ENCODE assay signal across 30 cellular contexts in the genomic region with DNA sequence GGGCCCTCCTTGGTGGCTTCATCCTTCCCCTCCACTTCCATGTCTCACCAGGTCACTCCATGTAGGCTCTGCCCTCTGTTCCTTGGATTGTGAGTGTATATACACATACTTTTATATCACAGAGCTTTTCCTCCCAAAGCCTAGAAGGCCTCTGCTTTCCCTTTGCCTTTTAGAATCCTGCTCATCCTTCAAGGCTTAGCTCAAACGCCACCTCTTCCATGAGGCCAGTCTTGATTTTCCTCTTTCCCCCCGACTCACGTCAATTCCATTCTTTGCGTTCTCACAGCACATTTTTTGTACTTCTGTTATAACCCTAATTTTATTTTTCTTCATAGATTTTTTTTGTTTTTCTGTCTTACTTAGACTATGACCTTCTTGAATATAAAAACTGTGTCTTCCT. TPM values are rescaled to one million over a fixed set of nuclear protein-coding genes. Genes with fewer than 3 reads are reported as not detected.
DNase-seq lines count a peak whose midpoint lies in the region; ATAC-seq, FAIRE-seq and TF ChIP-seq lines count a peak whose summit lies in the region.
"Had no signal": no experiment of that assay in that cellular context is flagged by ENCODE, and none has a peak within 500 bp of the region (broad histone marks: within the 10 kb centered on the region; RNA-seq: fewer than 3 reads in every experiment).

No MANE protein-coding gene starts in this region.

- H3K9ac ChIP-seq in K562 (ENCODE audit: insufficient read depth in 1 of 2, low read depth in 2 of 2, low read length in 2 of 2), result 0 out of 4 replicates have a peak overlapping the region, but pooled peaks of 1 of the 2 experiments have one; percentile 33
- H3K9ac ChIP-seq: BLaER1 had no signal

- no peak for FAIRE-seq in K562 (lab: Jason Lieb, UNC)
- FAIRE-seq: D721Med, GM12878, GM18507 had no signal

- peaks cover 4 to 20% of the 10 kb centered on the region in 2 experiments; a peak in 4 of 5 replicates for H3K27me3 ChIP-seq in K562 (ENCODE audit: control insufficient read depth in 2 of 2, insufficient read depth in 2 of 2, low read length in 2 of 2)

- H3K79me2 ChIP-seq in K562 (ENCODE audit: control insufficient read depth, insufficient read depth, low read length), result no peaks in the 10 kb centered on the region

- H3K27me3 Mint-ChIP-seq in natural killer cell (ENCODE audit: low read depth in 2 of 2), result peaks cover 49 to 59% of the 10 kb centered on the region in 2 donors
- H3K27me3 Mint-ChIP-seq in natural killer cell treated with Interleukin-12 subunit alpha and Interleukin-12 subunit beta and Interleukin-15 and Interleukin-18, amount 100 ng/mL, for 72 hours, result peaks cover 32 to 41% of the 10 kb centered on the region in 2 donors
- peaks cover 31% of the 10 kb centered on the region for H3K27me3 Mint-ChIP-seq in endothelial cell (ENCODE audit: unreplicated experiment)
- peaks cover 91% of the 10 kb centered on the region for H3K27me3 Mint-ChIP-seq in activated naive CD4-positive, alpha-beta T cell treated with anti-CD3 and anti-CD28 coated beads, Interleukin-2, amount 10 ng/mL, durations not matched to agents 7 days and 5 days
- peaks cover 21% of the 10 kb centered on the region for H3K27me3 Mint-ChIP-seq in activated naive CD8-positive, alpha-beta T cell treated with anti-CD3 and anti-CD28 coated beads, Interleukin-2, amount 50 U/mL, for 24 hours

- BruUV-seq in K562 (replicated peaks; lab: Mats Ljungman, UMichigan), result no TSS peak

- CTCF ChIA-PET in K562 (lab: Yijun Ruan, JAX; ENCODE audit: low intra/inter-chr PET ratio), result interaction anchor here (0.7 kb wide), 1 partner anchor 46 kb away, joined by 3 read pairs; no protein-coding TSS in a partner anchor
- CTCF ChIA-PET in activated naive CD4-positive, alpha-beta T cell treated with anti-CD3 and anti-CD28 coated beads, Interleukin-2, amount 10 ng/mL, durations not matched to agents 7 days and 5 days (lab: Charles Lee), result interaction anchor here (1.2 to 3.2 kb wide), 5 partner anchors 8 to 48 kb away, joined by 3 to 12 read pairs (median 3); no protein-coding TSS in a partner anchor

- no peak for ATAC-seq in natural killer cell
- ATAC-seq in natural killer cell treated with Interleukin-12 subunit alpha and Interleukin-12 subunit beta and Interleukin-15 and Interleukin-18, amount 100 ng/mL, for 72 hours, result no peak
- ATAC-seq in K562, result no peak
- ATAC-seq in activated naive CD8-positive, alpha-beta T cell treated with anti-CD3 and anti-CD28 coated beads, Interleukin-2, amount 50 U/mL, for 24 hours, result no peak
- ATAC-seq: GM12878 had no signal

- H3K27ac Mint-ChIP-seq in natural killer cell (no peak overlapping the region), endothelial cell (ENCODE audit: unreplicated experiment) (no peak overlapping the region)
- no peak overlapping the region for H3K27ac Mint-ChIP-seq in natural killer cell treated with Interleukin-12 subunit alpha and Interleukin-12 subunit beta and Interleukin-15 and Interleukin-18, amount 100 ng/mL, for 72 hours
- H3K27ac Mint-ChIP-seq in activated naive CD4-positive, alpha-beta T cell treated with anti-CD3 and anti-CD28 coated beads, Interleukin-2, amount 10 ng/mL, durations not matched to agents 7 days and 5 days, result no peak overlapping the region
- H3K27ac Mint-ChIP-seq in activated naive CD8-positive, alpha-beta T cell treated with anti-CD3 and anti-CD28 coated beads, Interleukin-2, amount 50 U/mL, for 24 hours, result no peak overlapping the region
- H3K27ac Mint-ChIP-seq: CD4-positive, alpha-beta memory T cell; CD4-positive, CD25-positive, alpha-beta regulatory T cell had no signal

- no peaks in the 10 kb centered on the region for H3K9me1 ChIP-seq in K562 (ENCODE audit: control insufficient read depth, insufficient read depth, low read length)

- intact Hi-C loops in natural killer cell (cut with micrococcal nuclease), result no loop called here
- intact Hi-C loops in K562 (cut with micrococcal nuclease), result no loop called here

- H3K4me3 ChIP-seq in K562, result no peak overlapping the region
- H3K4me3 ChIP-seq: BLaER1, GM12878 had no signal

- H3K4me2 ChIP-seq in K562 (ENCODE audit: insufficient read depth, low read length), result no peak overlapping the region
- H3K4me2 ChIP-seq: BLaER1 had no signal

- peaks cover 19 to 37% of the 10 kb centered on the region in 2 experiments; a peak in 4 of 5 replicates for H3K4me1 ChIP-seq in K562 (replicated peaks in 1 of 2; ENCODE audit: control insufficient read depth in 2 of 2, insufficient read depth in 2 of 2, low read length in 2 of 2)

- TF ChIP-seq POLR2A in K562 (conservative IDR thresholded peaks at IDR 0.05), result no peak

- peaks cover 0 to 22% of the 10 kb centered on the region in 2 donors for H3K4me1 Mint-ChIP-seq in natural killer cell
- H3K4me1 Mint-ChIP-seq in natural killer cell treated with Interleukin-12 subunit alpha and Interleukin-12 subunit beta and Interleukin-15 and Interleukin-18, amount 100 ng/mL, for 72 hours (ENCODE audit: low read depth in 2 of 2), result peaks cover 10 to 13% of the 10 kb centered on the region in 2 donors
- H3K4me1 Mint-ChIP-seq in endothelial cell (ENCODE audit: unreplicated experiment), result peaks cover 5% of the 10 kb centered on the region
- peaks cover 17% of the 10 kb centered on the region for H3K4me1 Mint-ChIP-seq in activated naive CD4-positive, alpha-beta T cell treated with anti-CD3 and anti-CD28 coated beads, Interleukin-2, amount 10 ng/mL, durations not matched to agents 7 days and 5 days
- peaks cover 13% of the 10 kb centered on the region for H3K4me1 Mint-ChIP-seq in activated naive CD8-positive, alpha-beta T cell treated with anti-CD3 and anti-CD28 coated beads, Interleukin-2, amount 50 U/mL, for 24 hours

- no peaks in the 10 kb centered on the region for H3K9me3 ChIP-seq in K562 (replicated peaks; ENCODE audit: control insufficient read depth, insufficient read depth, low read depth, low read length)
- H3K9me3 ChIP-seq: BE2C, BLaER1 had no signal

- H3K27ac ChIP-seq in K562 (ENCODE audit: extremely low read depth, low read depth, low read length), result no peak overlapping the region
- H3K27ac ChIP-seq: 22Rv1, BLaER1 had no signal

- H3K36me3 Mint-ChIP-seq in natural killer cell (no peaks in the 10 kb centered on the region), endothelial cell (ENCODE audit: low read depth, unreplicated experiment) (peaks cover 4% of the 10 kb centered on the region)
- no peaks in the 10 kb centered on the region for H3K36me3 Mint-ChIP-seq in natural killer cell treated with Interleukin-12 subunit alpha and Interleukin-12 subunit beta and Interleukin-15 and Interleukin-18, amount 100 ng/mL, for 72 hours
- H3K36me3 Mint-ChIP-seq in activated naive CD4-positive, alpha-beta T cell treated with anti-CD3 and anti-CD28 coated beads, Interleukin-2, amount 10 ng/mL, durations not matched to agents 7 days and 5 days, result no peaks in the 10 kb centered on the region
- no peaks in the 10 kb centered on the region for H3K36me3 Mint-ChIP-seq in activated naive CD8-positive, alpha-beta T cell treated with anti-CD3 and anti-CD28 coated beads, Interleukin-2, amount 50 U/mL, for 24 hours (ENCODE audit: low read depth)
- H3K36me3 Mint-ChIP-seq: CD4-positive, alpha-beta memory T cell; CD8-positive, alpha-beta memory T cell had no signal

- TF ChIP-seq EP300 in K562 (IDR thresholded peaks at IDR 0.05; ENCODE audit: low read length), result no peak

- no peaks in the 10 kb centered on the region; the same call in 1 of the 2 replicates for H4K20me1 ChIP-seq in K562 (replicated peaks; ENCODE audit: control insufficient read depth, insufficient read depth, low read length)

- in situ Hi-C loops in K562 (cut with MboI), result no loop called here

- TF ChIP-seq RAD21 in K562 (CRISPR knock-in tag; conservative IDR thresholded peaks at IDR 0.05 in 1 of 2, IDR thresholded peaks at IDR 0.05 in 1 of 2), result no peak

- H3K36me3 ChIP-seq in K562 (ENCODE audit: control insufficient read depth, insufficient read depth, low read length), result no peaks in the 10 kb centered on the region
- H3K36me3 ChIP-seq: BE2C, BLaER1 had no signal

- POLR2A ChIA-PET in K562 (lab: Yijun Ruan, JAX), result interaction anchor here (0.7 to 1.1 kb wide), 3 partner anchors 12 to 97 kb away, joined by 4 to 5 read pairs (median 4); no protein-coding TSS in a partner anchor

- DNase-seq in natural killer cell (no peak), K562 (ENCODE audit: extremely low read depth in 1 of 4, low spot score in 3 of 4) (no peak), endothelial cell (ENCODE audit: low spot score) (no peak), DMS114 treated with DMSO at 0.1 percent for 48 hours (lab: John Stamatoyannopoulos, UW; ENCODE audit: unreplicated experiment) (no peak)
- DNase-seq in natural killer cell treated with Interleukin-12 subunit alpha and Interleukin-12 subunit beta and Interleukin-15 and Interleukin-18, amount 100 ng/mL, for 72 hours (ENCODE audit: low spot score), result no peak
- no peak for DNase-seq in activated naive CD4-positive, alpha-beta T cell treated with anti-CD3 and anti-CD28 coated beads, Interleukin-2, amount 10 ng/mL, durations not matched to agents 7 days and 5 days
- no peak for DNase-seq in activated naive CD8-positive, alpha-beta T cell treated with anti-CD3 and anti-CD28 coated beads, Interleukin-2, amount 50 U/mL, for 24 hours
- DNase-seq: ACHN; BE2C; C1 segment of cervical spinal cord; CD4-positive, alpha-beta memory T cell; CD4-positive, CD25-positive, alpha-beta regulatory T cell; CD8-positive, alpha-beta memory T cell; COR-L47; DMS153; DMS79; DND-41; EL; GDM1 had no signal

- H2AFZ ChIP-seq in K562 (ENCODE audit: low read depth, low read length), result no peak overlapping the region

- 18% methylated on average over 4 of the region's 4 CpGs for WGBS in K562 (ENCODE audit: insufficient coverage, low coverage, missing lambda C conversion rate)

- H3K9me3 Mint-ChIP-seq in natural killer cell, result no peaks in the 10 kb centered on the region
- H3K9me3 Mint-ChIP-seq in natural killer cell treated with Interleukin-12 subunit alpha and Interleukin-12 subunit beta and Interleukin-15 and Interleukin-18, amount 100 ng/mL, for 72 hours, result no peaks in the 10 kb centered on the region
- H3K9me3 Mint-ChIP-seq in endothelial cell (ENCODE audit: unreplicated experiment), result no peaks in the 10 kb centered on the region
- H3K9me3 Mint-ChIP-seq in activated naive CD4-positive, alpha-beta T cell treated with anti-CD3 and anti-CD28 coated beads, Interleukin-2, amount 10 ng/mL, durations not matched to agents 7 days and 5 days, result no peaks in the 10 kb centered on the region
- no peaks in the 10 kb centered on the region for H3K9me3 Mint-ChIP-seq in activated naive CD8-positive, alpha-beta T cell treated with anti-CD3 and anti-CD28 coated beads, Interleukin-2, amount 50 U/mL, for 24 hours
- H3K9me3 Mint-ChIP-seq: CD4-positive, alpha-beta memory T cell; CD8-positive, alpha-beta memory T cell had no signal

- TF ChIP-seq CTCF in natural killer cell (IDR thresholded peaks at IDR 0.05) (no peak), K562 (IDR thresholded peaks at IDR 0.05 in 2 of 3, conservative IDR thresholded peaks at IDR 0.05 in 1 of 3; ENCODE audit: insufficient read depth in 2 of 3, low read depth in 1 of 3, low read length in 3 of 3) (no peak), endothelial cell (IDR thresholded peaks at IDR 0.05; ENCODE audit: unreplicated experiment) (no peak)

- H3K4me3 Mint-ChIP-seq in natural killer cell (peak overlapping the region; percentile 35), endothelial cell (ENCODE audit: unreplicated experiment) (peak overlapping the region; percentile 27)
- no peak overlapping the region for H3K4me3 Mint-ChIP-seq in natural killer cell treated with Interleukin-12 subunit alpha and Interleukin-12 subunit beta and Interleukin-15 and Interleukin-18, amount 100 ng/mL, for 72 hours
- H3K4me3 Mint-ChIP-seq in activated naive CD4-positive, alpha-beta T cell treated with anti-CD3 and anti-CD28 coated beads, Interleukin-2, amount 10 ng/mL, durations not matched to agents 7 days and 5 days, result no peak overlapping the region
- H3K4me3 Mint-ChIP-seq in activated naive CD8-positive, alpha-beta T cell treated with anti-CD3 and anti-CD28 coated beads, Interleukin-2, amount 50 U/mL, for 24 hours, result no peak overlapping the region
- H3K4me3 Mint-ChIP-seq: CD8-positive, alpha-beta memory T cell had no signal

RNA-seq across cellular contexts. Expression of gene ABCG4, which starts 3.8 kb away (rescaled TPM):
- total RNA-seq in natural killer cell, result under 1 TPM in 1 of 3 donors, not detected in 2; 0.09 TPM
- not detected for total RNA-seq in natural killer cell treated with Interleukin-12 subunit alpha and Interleukin-12 subunit beta and Interleukin-15 and Interleukin-18, amount 100 ng/mL, for 72 hours
- 0.37 and 1.3 TPM in 2 replicates for total RNA-seq in K562 (2011; cell fraction: chromatin; rRNA removed; ENCODE audit: low replicate concordance)
- total RNA-seq in K562 (2011; cell fraction: nucleolus; rRNA removed), result 0.13 and 0.50 TPM in 2 replicates
- 0.66 and 0.99 TPM in 2 replicates for total RNA-seq in K562 (2011; cell fraction: nucleoplasm; rRNA removed)
- 0.09 TPM in 1 of 2 replicates, not detected in the other for total RNA-seq in K562 (2014; rRNA removed)
- total RNA-seq in K562 (2014; rRNA removed; fragmentation: Illumina TruSeq; extraction: Trizol), result not detected in 2 replicates
- not detected in 2 replicates for total RNA-seq in K562 (2015; rRNA removed; fragmentation: Illumina TruSeq; extraction: Trizol)
- 0.11 and 0.13 TPM in 2 replicates for total RNA-seq in K562 (2021)
- polyA plus RNA-seq in K562 (2011; rRNA removed), result 0.04 and 0.08 TPM in 2 replicates
- polyA plus RNA-seq in K562 (2011; cell fraction: cytosol; rRNA removed), result 0.04 and 0.12 TPM in 2 replicates
- 0.59 and 0.63 TPM in 2 replicates for polyA plus RNA-seq in K562 (2011; cell fraction: nucleus; rRNA removed)
- 0.13 TPM in 1 of 2 replicates, not detected in the other for polyA plus RNA-seq in K562 (2012)
- 0.07 and 0.11 TPM in 2 replicates for polyA plus RNA-seq in K562 (2014; fragmentation: Illumina TruSeq; extraction: Trizol)
- polyA plus RNA-seq in K562 (2014; fragmentation: Nextera tagmentation; extraction: Ambion mirVana), result not detected
- polyA plus RNA-seq in K562 (2014; rRNA removed), result 0.03 and 0.05 TPM in 2 replicates
- 0.11 and 0.21 TPM in 2 replicates for polyA minus RNA-seq in K562 (2011; rRNA and poly(A)+ RNA removed)
- polyA minus RNA-seq in K562 (2011; cell fraction: cytosol; rRNA and poly(A)+ RNA removed), result not detected in 2 replicates
- 0.33 and 0.54 TPM in 2 replicates for polyA minus RNA-seq in K562 (2011; cell fraction: nucleus; rRNA and poly(A)+ RNA removed)
- 0.10 TPM for total RNA-seq in endothelial cell (ENCODE audit: unreplicated experiment)
- total RNA-seq: A673; CD4-positive, CD25-positive, alpha-beta regulatory T cell; Daoy; GM12878 had no signal
- polyA plus RNA-seq: CD14-positive monocyte; CD4-positive, alpha-beta memory T cell; CD4-positive, CD25-positive, alpha-beta regulatory T cell; CD8-positive, alpha-beta memory T cell; GM12878 had no signal

RNA-seq across cellular contexts. Expression of gene NLRX1, which starts 15.9 kb away (rescaled TPM):
- 10 to 100 TPM; 12.4 to 16.4 (median 13.8) TPM for total RNA-seq in natural killer cell
- total RNA-seq in natural killer cell treated with Interleukin-12 subunit alpha and Interleukin-12 subunit beta and Interleukin-15 and Interleukin-18, amount 100 ng/mL, for 72 hours, result 10 to 100 TPM; 13.0 to 14.1 TPM
- 0.86 and 3.6 TPM in 2 replicates for total RNA-seq in K562 (2011; cell fraction: chromatin; rRNA removed; ENCODE audit: low replicate concordance)
- 1.8 and 3.5 TPM in 2 replicates for total RNA-seq in K562 (2011; cell fraction: nucleolus; rRNA removed)
- total RNA-seq in K562 (2011; cell fraction: nucleoplasm; rRNA removed), result 1.1 and 1.3 TPM in 2 replicates
- 1.3 and 1.4 TPM in 2 replicates for total RNA-seq in K562 (2014; rRNA removed)
- 0.19 and 0.22 TPM in 2 replicates for total RNA-seq in K562 (2014; rRNA removed; fragmentation: Illumina TruSeq; extraction: Trizol)
- 0.34 and 0.69 TPM in 2 replicates for total RNA-seq in K562 (2015; rRNA removed; fragmentation: Illumina TruSeq; extraction: Trizol)
- total RNA-seq in K562 (2021), result 2.1 and 2.3 TPM in 2 replicates
- 0.55 and 1.4 TPM in 2 replicates for polyA plus RNA-seq in K562 (2011; rRNA removed)
- 0.81 and 4.1 TPM in 2 replicates for polyA plus RNA-seq in K562 (2011; cell fraction: cytosol; rRNA removed)
- 0.76 and 5.1 TPM in 2 replicates for polyA plus RNA-seq in K562 (2011; cell fraction: nucleus; rRNA removed)
- 1.0 and 2.3 TPM in 2 replicates for polyA plus RNA-seq in K562 (2012)
- 0.49 and 1.1 TPM in 2 replicates for polyA plus RNA-seq in K562 (2014; fragmentation: Illumina TruSeq; extraction: Trizol)
- under 1 TPM; 0.04 to 0.06 TPM for polyA plus RNA-seq in K562 (2014; fragmentation: Nextera tagmentation; extraction: Ambion mirVana)
- 1.1 and 2.1 TPM in 2 replicates for polyA plus RNA-seq in K562 (2014; rRNA removed)
- polyA minus RNA-seq in K562 (2011; rRNA and poly(A)+ RNA removed), result 0.27 and 1.2 TPM in 2 replicates
- 1.4 and 3.4 TPM in 2 replicates for polyA minus RNA-seq in K562 (2011; cell fraction: cytosol; rRNA and poly(A)+ RNA removed)
- polyA minus RNA-seq in K562 (2011; cell fraction: nucleus; rRNA and poly(A)+ RNA removed), result 0.67 and 2.3 TPM in 2 replicates
- 12.3 TPM for total RNA-seq in endothelial cell (ENCODE audit: unreplicated experiment)
- total RNA-seq: G401 had no signal

RNA-seq across cellular contexts. Expression of gene HINFP, which starts 31.2 kb away (rescaled TPM):
- total RNA-seq in natural killer cell (10 to 100 TPM; 30.2 to 38.2 (median 31.5) TPM), K562 (2014; rRNA removed) (15.1 and 17.0 TPM in 2 replicates), K562 (2014; rRNA removed; fragmentation: Illumina TruSeq; extraction: Trizol) (14.5 and 15.8 TPM in 2 replicates), K562 (2015; rRNA removed; fragmentation: Illumina TruSeq; extraction: Trizol) (13.8 and 13.9 TPM in 2 replicates), K562 (2021) (23.5 and 24.6 TPM in 2 replicates), endothelial cell (ENCODE audit: unreplicated experiment) (33.6 TPM)
- 10 to 100 TPM; 33.4 to 49.5 TPM for total RNA-seq in natural killer cell treated with Interleukin-12 subunit alpha and Interleukin-12 subunit beta and Interleukin-15 and Interleukin-18, amount 100 ng/mL, for 72 hours
- 110 and 177 TPM in 2 replicates for total RNA-seq in K562 (2011; cell fraction: chromatin; rRNA removed; ENCODE audit: low replicate concordance)
- 95.9 and 97.1 TPM in 2 replicates for total RNA-seq in K562 (2011; cell fraction: nucleolus; rRNA removed)
- total RNA-seq in K562 (2011; cell fraction: nucleoplasm; rRNA removed), result 112 and 129 TPM in 2 replicates
- polyA plus RNA-seq in K562 (2011; rRNA removed) (29.4 and 41.9 TPM in 2 replicates), K562 (2014; fragmentation: Illumina TruSeq; extraction: Trizol) (19.1 and 21.5 TPM in 2 replicates), K562 (2014; fragmentation: Nextera tagmentation; extraction: Ambion mirVana) (10 to 100 TPM; 22.5 to 34.1 TPM), K562 (2014; rRNA removed) (24.0 and 30.5 TPM in 2 replicates)
- polyA plus RNA-seq in K562 (2011; cell fraction: cytosol; rRNA removed), result 33.8 and 41.0 TPM in 2 replicates
- polyA plus RNA-seq in K562 (2011; cell fraction: nucleus; rRNA removed), result 89.9 and 99.2 TPM in 2 replicates
- polyA plus RNA-seq in K562 (2012), result 15.5 and 24.5 TPM in 2 replicates
- 32.2 and 33.0 TPM in 2 replicates for polyA minus RNA-seq in K562 (2011; rRNA and poly(A)+ RNA removed)
- 8.2 and 17.7 TPM in 2 replicates for polyA minus RNA-seq in K562 (2011; cell fraction: cytosol; rRNA and poly(A)+ RNA removed)
- polyA minus RNA-seq in K562 (2011; cell fraction: nucleus; rRNA and poly(A)+ RNA removed), result 28.0 and 41.1 TPM in 2 replicates

RNA-seq across cellular contexts. Expression of gene NHERF4, which starts 32.7 kb away (rescaled TPM):
- under 1 TPM; 0.33 to 0.48 (median 0.40) TPM for total RNA-seq in natural killer cell
- under 1 TPM in 1 of 2 donors, not detected in 1; 0.64 TPM for total RNA-seq in natural killer cell treated with Interleukin-12 subunit alpha and Interleukin-12 subunit beta and Interleukin-15 and Interleukin-18, amount 100 ng/mL, for 72 hours
- total RNA-seq in K562 (2011; cell fraction: chromatin; rRNA removed; ENCODE audit: low replicate concordance), result not detected in 2 replicates
- not detected in 2 replicates for total RNA-seq in K562 (2011; cell fraction: nucleolus; rRNA removed)
- not detected in 2 replicates for total RNA-seq in K562 (2011; cell fraction: nucleoplasm; rRNA removed)
- total RNA-seq in K562 (2014; rRNA removed), result not detected in 2 replicates
- not detected in 2 replicates for total RNA-seq in K562 (2014; rRNA removed; fragmentation: Illumina TruSeq; extraction: Trizol)
- not detected in 2 replicates for total RNA-seq in K562 (2015; rRNA removed; fragmentation: Illumina TruSeq; extraction: Trizol)
- total RNA-seq in K562 (2021), result not detected in 2 replicates
- not detected in 2 replicates for polyA plus RNA-seq in K562 (2011; rRNA removed)
- not detected in 2 replicates for polyA plus RNA-seq in K562 (2011; cell fraction: cytosol; rRNA removed)
- polyA plus RNA-seq in K562 (2011; cell fraction: nucleus; rRNA removed), result not detected in 2 replicates
- polyA plus RNA-seq in K562 (2012), result not detected in 2 replicates
- polyA plus RNA-seq in K562 (2014; fragmentation: Illumina TruSeq; extraction: Trizol), result not detected in 2 replicates
- polyA plus RNA-seq in K562 (2014; fragmentation: Nextera tagmentation; extraction: Ambion mirVana), result not detected
- not detected in 2 replicates for polyA plus RNA-seq in K562 (2014; rRNA removed)
- not detected in 2 replicates for polyA minus RNA-seq in K562 (2011; rRNA and poly(A)+ RNA removed)
- not detected in 2 replicates for polyA minus RNA-seq in K562 (2011; cell fraction: cytosol; rRNA and poly(A)+ RNA removed)
- polyA minus RNA-seq in K562 (2011; cell fraction: nucleus; rRNA and poly(A)+ RNA removed), result not detected in 2 replicates
- total RNA-seq in endothelial cell (ENCODE audit: unreplicated experiment), result not detected
- total RNA-seq: A172; A673; CD4-positive, CD25-positive, alpha-beta regulatory T cell; Daoy; G401 had no signal
- polyA plus RNA-seq: AG04450; CD4-positive, alpha-beta memory T cell; CD4-positive, CD25-positive, alpha-beta regulatory T cell; CD8-positive, alpha-beta memory T cell; GM12878 had no signal

RNA-seq across cellular contexts. Expression of gene C2CD2L, which starts 45.5 kb away (rescaled TPM):
- total RNA-seq in natural killer cell, result 10 to 100 TPM; 20.3 to 27.7 (median 25.6) TPM
- total RNA-seq in natural killer cell treated with Interleukin-12 subunit alpha and Interleukin-12 subunit beta and Interleukin-15 and Interleukin-18, amount 100 ng/mL, for 72 hours, result 10 to 100 TPM; 37.9 to 58.4 TPM
- 55.3 and 136 TPM in 2 replicates for total RNA-seq in K562 (2011; cell fraction: chromatin; rRNA removed; ENCODE audit: low replicate concordance)
- 108 and 111 TPM in 2 replicates for total RNA-seq in K562 (2011; cell fraction: nucleolus; rRNA removed)
- 77.1 and 102 TPM in 2 replicates for total RNA-seq in K562 (2011; cell fraction: nucleoplasm; rRNA removed)
- total RNA-seq in K562 (2014; rRNA removed), result 16.9 and 23.8 TPM in 2 replicates
- 6.9 and 11.8 TPM in 2 replicates for total RNA-seq in K562 (2014; rRNA removed; fragmentation: Illumina TruSeq; extraction: Trizol)
- 14.8 and 15.6 TPM in 2 replicates for total RNA-seq in K562 (2015; rRNA removed; fragmentation: Illumina TruSeq; extraction: Trizol)
- 34.1 and 41.2 TPM in 2 replicates for total RNA-seq in K562 (2021)
- polyA plus RNA-seq in K562 (2011; rRNA removed), result 10.8 and 19.6 TPM in 2 replicates
- 13.0 and 21.3 TPM in 2 replicates for polyA plus RNA-seq in K562 (2011; cell fraction: cytosol; rRNA removed)
- 40.4 and 77.6 TPM in 2 replicates for polyA plus RNA-seq in K562 (2011; cell fraction: nucleus; rRNA removed)
- 20.0 and 49.0 TPM in 2 replicates for polyA plus RNA-seq in K562 (2012)
- 29.7 and 34.7 TPM in 2 replicates for polyA plus RNA-seq in K562 (2014; fragmentation: Illumina TruSeq; extraction: Trizol)
- 1 to 10 TPM in 1 of 2 experiments, under 1 TPM in 1; 0.66 to 1.0 TPM for polyA plus RNA-seq in K562 (2014; fragmentation: Nextera tagmentation; extraction: Ambion mirVana)
- 22.4 and 25.7 TPM in 2 replicates for polyA plus RNA-seq in K562 (2014; rRNA removed)
- 14.8 and 15.7 TPM in 2 replicates for polyA minus RNA-seq in K562 (2011; rRNA and poly(A)+ RNA removed)
- 14.0 and 18.9 TPM in 2 replicates for polyA minus RNA-seq in K562 (2011; cell fraction: cytosol; rRNA and poly(A)+ RNA removed)
- 42.3 and 43.5 TPM in 2 replicates for polyA minus RNA-seq in K562 (2011; cell fraction: nucleus; rRNA and poly(A)+ RNA removed)
- 11.7 TPM for total RNA-seq in endothelial cell (ENCODE audit: unreplicated experiment)

Comparison
In these comparisons a context has a peak if more than half of its experiments do, and no peak if none do; other contexts are left out.
1. H3K4me3 Mint-ChIP-seq: peak in natural killer cell (single experiment) and endothelial cell (single experiment); none in natural killer cell treated with Interleukin-12 subunit alpha and Interleukin-12 subunit beta and Interleukin-15 and Interleukin-18, amount 100 ng/mL, for 72 hours (single experiment), activated naive CD4-positive, alpha-beta T cell treated with anti-CD3 and anti-CD28 coated beads, Interleukin-2, amount 10 ng/mL, durations not matched to agents 7 days and 5 days (single experiment) and activated naive CD8-positive, alpha-beta T cell treated with anti-CD3 and anti-CD28 coated beads, Interleukin-2, amount 50 U/mL, for 24 hours (single experiment).